ENCODE assay signal across 34 cellular contexts in the genomic region with DNA sequence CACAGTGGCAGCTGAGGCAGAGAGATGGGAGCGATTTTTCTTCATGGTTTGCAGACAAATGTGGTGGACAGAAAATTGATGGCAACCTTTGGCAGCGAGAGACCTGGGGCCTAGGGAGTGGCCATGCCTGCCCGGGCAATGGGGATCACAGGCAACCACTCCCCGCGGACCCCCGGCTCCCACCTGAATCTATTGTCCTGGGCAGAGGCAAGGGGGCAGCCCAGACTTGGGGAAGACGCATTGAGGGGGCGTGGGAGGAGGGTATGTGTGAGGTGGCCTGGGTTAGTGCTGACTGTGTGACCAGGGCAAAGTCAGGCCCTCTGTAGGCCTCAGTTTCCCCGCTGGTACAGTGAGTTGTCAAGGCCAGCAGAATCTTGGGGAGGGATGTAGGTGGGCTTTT.
"Had no signal": no experiment of that assay in that cellular context is flagged by ENCODE, and none has a peak within 500 bp of the region (broad histone marks: within the 10 kb centered on the region; RNA-seq: fewer than 3 reads in every experiment).

No MANE protein-coding gene starts in this region.

- H3K4me3 ChIP-seq: MG63 had no signal

- H3K4me2 ChIP-seq: KMS-11 had no signal

- H3K9ac ChIP-seq: KMS-11 had no signal

- DNase-seq: Karpas-422, Kasumi-1, KBM-7, KG1, MG63, MM.1S, MV-4-11, NCI-H1048, NCI-H1092, NCI-H1092 treated with DMSO at 0.1 percent for 48 hours, NCI-H1105, NCI-H1105 treated with DMSO at 0.1 percent for 48 hours, NCI-H1417, NCI-H1417 treated with DMSO at 0.1 percent for 48 hours, NCI-H1436, NCI-H1436 treated with DMSO at 0.1 percent for 48 hours, NCI-H146, NCI-H1694, NCI-H1694 treated with DMSO at 0.1 percent for 48 hours, NCI-H187, NCI-H187 treated with DMSO at 0.1 percent for 48 hours, NCI-H2029, NCI-H2029 treated with DMSO at 0.1 percent for 48 hours, NCI-H2081, NCI-H2081 treated with DMSO at 0.1 percent for 48 hours, NCI-H2107, NCI-H2171, NCI-H2171 treated with DMSO at 0.1 percent for 48 hours, NCI-H2227 treated with DMSO at 0.1 percent for 48 hours, NCI-H226, NCI-H345, NCI-H446, NCI-H446 treated with DMSO at 0.1 percent for 48 hours had no signal

- H3K27ac ChIP-seq: KMS-11 had no signal

- H3K36me3 ChIP-seq: MG63 had no signal
